In the genomic region with DNA sequence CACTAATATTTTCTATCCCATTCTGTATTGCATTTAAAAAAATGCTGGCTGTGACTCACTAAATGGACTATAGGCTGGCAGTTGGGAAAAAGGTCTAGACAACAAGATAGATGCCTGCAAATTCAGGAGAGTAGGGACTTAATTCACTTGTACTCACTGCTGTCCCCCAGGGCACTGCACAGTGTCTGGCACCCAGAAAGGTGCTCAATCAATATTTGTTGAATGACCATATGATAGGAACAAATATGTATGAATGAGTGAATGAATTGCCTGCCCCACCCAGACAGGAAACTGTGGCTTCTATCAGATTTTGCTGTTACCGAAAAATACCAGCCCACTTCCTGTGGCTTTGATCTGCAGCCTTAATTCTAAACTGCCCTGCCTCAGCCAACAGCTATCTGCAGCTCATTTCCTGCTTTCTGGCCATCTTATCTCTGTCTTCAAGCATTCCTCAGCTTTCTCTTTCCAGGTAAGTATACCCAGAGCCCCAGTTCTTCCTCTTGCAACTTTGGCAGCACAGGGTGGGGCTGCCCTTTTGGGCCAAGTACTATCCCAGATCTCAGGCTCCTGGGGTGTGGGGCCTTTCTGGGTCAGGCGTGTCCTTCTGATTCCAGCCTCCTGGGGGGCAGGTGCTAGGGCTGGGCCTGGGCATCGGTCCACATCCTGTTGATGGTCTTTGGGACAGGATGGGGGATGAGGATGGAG, we compare ENCODE assay signal across 8 cellular contexts. TPM values are rescaled to one million over a fixed set of nuclear protein-coding genes. Genes with fewer than 3 reads are reported as not detected.
DNase-seq lines count a peak whose midpoint lies in the region; ATAC-seq and TF ChIP-seq lines count a peak whose summit lies in the region.

No MANE protein-coding gene starts in this region.

- no peak overlapping the region for H3K4me2 ChIP-seq in neural progenitor cell

- no peak for TF ChIP-seq CTCF in neural progenitor cell (IDR thresholded peaks at IDR 0.05)

- peak; percentile 72 for ATAC-seq in GM18861 (IDR thresholded peaks at IDR 0.05; ENCODE audit: unreplicated experiment)
- ATAC-seq in esophagus mucosa, result no peak

- no peaks in the 10 kb centered on the region for H3K27me3 Mint-ChIP-seq in activated CD4-positive, alpha-beta T cell treated with anti-CD3 and anti-CD28 coated beads, Interleukin-2, amount 10 ng/mL, durations not matched to agents 7 days and 5 days
- H3K27me3 Mint-ChIP-seq in neural progenitor cell (ENCODE audit: insufficient read depth, low read depth), result peaks cover 9% of the 10 kb centered on the region

- peak overlapping the region; percentile 94 for H3K27ac Mint-ChIP-seq in activated CD4-positive, alpha-beta T cell treated with anti-CD3 and anti-CD28 coated beads, Interleukin-2, amount 10 ng/mL, durations not matched to agents 7 days and 5 days
- H3K27ac Mint-ChIP-seq in neural progenitor cell, result no peak overlapping the region

- peaks cover 3% of the 10 kb centered on the region for H3K9me3 Mint-ChIP-seq in activated CD4-positive, alpha-beta T cell treated with anti-CD3 and anti-CD28 coated beads, Interleukin-2, amount 10 ng/mL, durations not matched to agents 7 days and 5 days
- no peaks in the 10 kb centered on the region for H3K9me3 Mint-ChIP-seq in neural progenitor cell

- no peaks in the 10 kb centered on the region for H3K4me1 ChIP-seq in neural progenitor cell

- POLR2A ChIA-PET in activated CD4-positive, alpha-beta T cell treated with anti-CD3 and anti-CD28 coated beads, Interleukin-2, amount 10 ng/mL, durations not matched to agents 7 days and 5 days (lab: Charles Lee), result interaction anchor here (0.6 to 1.7 kb wide), 8 partner anchors 10 to 123 kb away, joined by 3 to 6 read pairs (median 3); no protein-coding TSS in a partner anchor

- no peak overlapping the region for H3K4me3 ChIP-seq in neural progenitor cell

- DNase-seq in LoVo (ENCODE audit: low spot score) (peak; percentile 81), foreskin melanocyte (peak; percentile 48), RKO (ENCODE audit: low spot score) (no peak), neural progenitor cell (ENCODE audit: low spot score) (no peak)
- peak; percentile 90 for DNase-seq in activated CD4-positive, alpha-beta T cell treated with anti-CD3 and anti-CD28 coated beads, Interleukin-2, amount 10 ng/mL, durations not matched to agents 7 days and 5 days
- DNase-seq in stimulated activated naive CD4-positive, alpha-beta T cell treated with Interleukin-2 at 50 U/mL for 16 hours (lab: John Stamatoyannopoulos, UW), result peak; percentile 36

- H3K36me3 ChIP-seq in neural progenitor cell, result no peaks in the 10 kb centered on the region

- no peaks in the 10 kb centered on the region for H3K27me3 ChIP-seq in neural progenitor cell

- H3K79me2 ChIP-seq in neural progenitor cell (ENCODE audit: low read depth), result no peaks in the 10 kb centered on the region

- peaks cover 78% of the 10 kb centered on the region for H3K4me1 Mint-ChIP-seq in activated CD4-positive, alpha-beta T cell treated with anti-CD3 and anti-CD28 coated beads, Interleukin-2, amount 10 ng/mL, durations not matched to agents 7 days and 5 days
- no peaks in the 10 kb centered on the region for H3K4me1 Mint-ChIP-seq in neural progenitor cell

- CTCF ChIA-PET in activated CD4-positive, alpha-beta T cell treated with anti-CD3 and anti-CD28 coated beads, Interleukin-2, amount 10 ng/mL, durations not matched to agents 7 days and 5 days (lab: Charles Lee), result interaction anchor here (0.7 to 3.0 kb wide), 11 partner anchors 9 to 158 kb away, joined by 3 to 17 read pairs (median 4); no protein-coding TSS in a partner anchor

- no peaks in the 10 kb centered on the region for H3K9me3 ChIP-seq in neural progenitor cell (ENCODE audit: low read depth)

- no peak overlapping the region for H3K27ac ChIP-seq in neural progenitor cell

- H3K4me3 Mint-ChIP-seq in activated CD4-positive, alpha-beta T cell treated with anti-CD3 and anti-CD28 coated beads, Interleukin-2, amount 10 ng/mL, durations not matched to agents 7 days and 5 days, result peak overlapping the region; percentile 73
- no peak overlapping the region for H3K4me3 Mint-ChIP-seq in neural progenitor cell

- H4K20me1 ChIP-seq in neural progenitor cell (ENCODE audit: low read depth), result no peaks in the 10 kb centered on the region

- H3K36me3 Mint-ChIP-seq in activated CD4-positive, alpha-beta T cell treated with anti-CD3 and anti-CD28 coated beads, Interleukin-2, amount 10 ng/mL, durations not matched to agents 7 days and 5 days (ENCODE audit: low read depth), result peaks cover 36% of the 10 kb centered on the region
- H3K36me3 Mint-ChIP-seq in neural progenitor cell, result no peaks in the 10 kb centered on the region

- H3K9ac ChIP-seq in neural progenitor cell, result no peak overlapping the region

- no peaks in the 10 kb centered on the region for H3F3A ChIP-seq in neural progenitor cell (ENCODE audit: low read depth)

- no peak overlapping the region for H2AFZ ChIP-seq in neural progenitor cell (replicated peaks)

RNA-seq across cellular contexts. Expression of a gene that starts 15.3 kb away (rescaled TPM):
- 1 to 10 TPM; 3.5 to 3.7 TPM for total RNA-seq in activated CD4-positive, alpha-beta T cell treated with anti-CD3 and anti-CD28 coated beads, Interleukin-2, amount 10 ng/mL, durations not matched to agents 7 days and 5 days
- total RNA-seq in neural progenitor cell (ENCODE audit: low replicate concordance) (not detected in 2 replicates), esophagus mucosa (52.1 TPM)

RNA-seq across cellular contexts. Expression of a gene that starts 48.5 kb away (rescaled TPM):
- 100 to 1,000 TPM; 281 to 323 TPM for total RNA-seq in activated CD4-positive, alpha-beta T cell treated with anti-CD3 and anti-CD28 coated beads, Interleukin-2, amount 10 ng/mL, durations not matched to agents 7 days and 5 days
- 0.37 TPM in 1 of 2 replicates, not detected in the other for total RNA-seq in neural progenitor cell (ENCODE audit: low replicate concordance)
- total RNA-seq in esophagus mucosa, result 0.48 TPM

Comparison
In these comparisons a context has a peak if more than half of its experiments do, and no peak if none do; other contexts are left out.
1. DNase-seq: peak in LoVo (single experiment), activated CD4-positive, alpha-beta T cell treated with anti-CD3 and anti-CD28 coated beads, Interleukin-2, amount 10 ng/mL, durations not matched to agents 7 days and 5 days (single experiment), foreskin melanocyte (single experiment) and stimulated activated naive CD4-positive, alpha-beta T cell treated with Interleukin-2 at 50 U/mL for 16 hours (single experiment); none in RKO (single experiment) and neural progenitor cell (single experiment).
2. RNA of a gene that starts 15.3 kb away (total RNA-seq): 52.1 TPM in esophagus mucosa (single experiment); 3.5 to 3.7 TPM in activated CD4-positive, alpha-beta T cell treated with anti-CD3 and anti-CD28 coated beads, Interleukin-2, amount 10 ng/mL, durations not matched to agents 7 days and 5 days and not detected in neural progenitor cell; every median in the first group is over 10 times any median in the second.
3. RNA of a gene that starts 48.5 kb away (total RNA-seq): 281 to 323 TPM in activated CD4-positive, alpha-beta T cell treated with anti-CD3 and anti-CD28 coated beads, Interleukin-2, amount 10 ng/mL, durations not matched to agents 7 days and 5 days; 0.48 TPM in esophagus mucosa (single experiment) and 0.37 TPM in neural progenitor cell; every median in the first group is over 100 times any median in the second.